ENCODE assay signal across 13 cellular contexts in genomic region chr5:96083361-96083881, GRCh38.
A peak's percentile ranks its signal among the peaks of the same experiment; 100 is the strongest.
DNase-seq lines count a peak whose midpoint lies in the region; ATAC-seq and TF ChIP-seq lines count a peak whose summit lies in the region.
"Had no signal": no experiment of that assay in that cellular context is flagged by ENCODE, and none has a peak within 500 bp of the region (broad histone marks: within the 10 kb centered on the region; RNA-seq: fewer than 3 reads in every experiment).

No MANE protein-coding gene starts in this region.

- TF ChIP-seq POLR2A in right lobe of liver (IDR thresholded peaks at IDR 0.05): no peak

- 72% methylated on average over 4 of the region's 4 CpGs for WGBS in right lobe of liver (ENCODE audit: insufficient coverage, low coverage, low lambda C conversion rate, missing lambda C conversion rate)

- TF ChIP-seq CTCF in right lobe of liver (IDR thresholded peaks at IDR 0.05): no peak

- no peak overlapping the region for H3K27ac ChIP-seq in right lobe of liver

- H3K36me3 Mint-ChIP-seq in activated T-helper 17 cell treated with anti-CD3 and anti-CD28 coated beads, Interleukin-2, amount 50 U/mL, for 72 hours (ENCODE audit: low read depth): no peaks in the 10 kb centered on the region

- H3K9me3 ChIP-seq in HAP-1 (no peaks in the 10 kb centered on the region), right lobe of liver (no peaks in the 10 kb centered on the region)

- H3K4me3 ChIP-seq in HAP-1: no peak overlapping the region
- no peak overlapping the region for H3K4me3 ChIP-seq in right lobe of liver

- peak; percentile 17 to 25 for ATAC-seq in activated CD4-positive, CD25-positive, alpha-beta regulatory T cell treated with anti-CD3 and anti-CD28 coated beads, Interleukin-2, amount 50 U/mL, for 24 hours
- ATAC-seq in activated T-helper 17 cell treated with anti-CD3 and anti-CD28 coated beads, Interleukin-2, amount 50 U/mL, for 72 hours (replicated peaks): peak; percentile 34
- no peak for ATAC-seq in HG02870 (IDR thresholded peaks at IDR 0.05; ENCODE audit: unreplicated experiment)
- ATAC-seq in GM19397 (IDR thresholded peaks at IDR 0.05; ENCODE audit: unreplicated experiment): no peak
- no peak for ATAC-seq in right lobe of liver
- ATAC-seq: T-helper 17 cell had no signal

- H3K27ac Mint-ChIP-seq in activated T-helper 17 cell treated with anti-CD3 and anti-CD28 coated beads, Interleukin-2, amount 50 U/mL, for 72 hours: peak overlapping the region; percentile 60
- H3K27ac Mint-ChIP-seq: T-helper 17 cell had no signal

- no peak for DNase-seq in activated CD4-positive, CD25-positive, alpha-beta regulatory T cell treated with anti-CD3 and anti-CD28 coated beads, Interleukin-2, amount 50 U/mL, for 72 hours
- DNase-seq in HAP-1 (ENCODE audit: low spot score in 2 of 2): peak; percentile 69 to 95
- DNase-seq in left kidney (ENCODE audit: low read depth, low spot score): peak; percentile 74
- no peak for DNase-seq in right lobe of liver
- DNase-seq: activated CD8-positive, alpha-beta memory T cell treated with anti-CD3 and anti-CD28 coated beads for 24 hours; cortex of kidney; NCI-H1092; NCI-H446 treated with DMSO at 0.1 percent for 48 hours; T-helper 17 cell had no signal

- peaks cover 21% of the 10 kb centered on the region for H3K4me1 Mint-ChIP-seq in activated T-helper 17 cell treated with anti-CD3 and anti-CD28 coated beads, Interleukin-2, amount 50 U/mL, for 72 hours
- H3K4me1 Mint-ChIP-seq: T-helper 17 cell had no signal

- H3K9me3 Mint-ChIP-seq in activated T-helper 17 cell treated with anti-CD3 and anti-CD28 coated beads, Interleukin-2, amount 50 U/mL, for 72 hours: no peaks in the 10 kb centered on the region

- H3K4me1 ChIP-seq in HAP-1 (peaks cover 22% of the 10 kb centered on the region), right lobe of liver (peaks cover 0 to 3% (median 0%) of the 10 kb centered on the region in 4 donors)

- in situ Hi-C loops in HAP-1 (cut with MboI; ENCODE audit: low sequenced_read_pairs): no loop called here

- no peaks in the 10 kb centered on the region for H3K36me3 ChIP-seq in HAP-1 (replicated peaks)
- no peaks in the 10 kb centered on the region for H3K36me3 ChIP-seq in right lobe of liver

- H3K4me3 Mint-ChIP-seq in activated T-helper 17 cell treated with anti-CD3 and anti-CD28 coated beads, Interleukin-2, amount 50 U/mL, for 72 hours: peak overlapping the region; percentile 35
- H3K4me3 Mint-ChIP-seq: T-helper 17 cell had no signal

- H3K27me3 Mint-ChIP-seq in activated T-helper 17 cell treated with anti-CD3 and anti-CD28 coated beads, Interleukin-2, amount 50 U/mL, for 72 hours: no peaks in the 10 kb centered on the region

- peaks cover 6% of the 10 kb centered on the region; the same call in 1 of the 2 replicates for H3K27me3 ChIP-seq in HAP-1 (ENCODE audit: low read depth)
- no peaks in the 10 kb centered on the region for H3K27me3 ChIP-seq in right lobe of liver

- intact Hi-C loops in right lobe of liver (cut with DNase I): no loop called here

Comparison
In these comparisons a context has a peak if more than half of its experiments do, and no peak if none do; other contexts are left out.
1. ATAC-seq: peak in activated CD4-positive, CD25-positive, alpha-beta regulatory T cell treated with anti-CD3 and anti-CD28 coated beads, Interleukin-2, amount 50 U/mL, for 24 hours (2 of 2) and activated T-helper 17 cell treated with anti-CD3 and anti-CD28 coated beads, Interleukin-2, amount 50 U/mL, for 72 hours (single experiment); none in HG02870 (single experiment), GM19397 (single experiment) and right lobe of liver (0 of 4).
2. DNase-seq: peak in HAP-1 (2 of 2) and left kidney (single experiment); none in activated CD4-positive, CD25-positive, alpha-beta regulatory T cell treated with anti-CD3 and anti-CD28 coated beads, Interleukin-2, amount 50 U/mL, for 72 hours (single experiment) and right lobe of liver (0 of 3).